In the genomic region with DNA sequence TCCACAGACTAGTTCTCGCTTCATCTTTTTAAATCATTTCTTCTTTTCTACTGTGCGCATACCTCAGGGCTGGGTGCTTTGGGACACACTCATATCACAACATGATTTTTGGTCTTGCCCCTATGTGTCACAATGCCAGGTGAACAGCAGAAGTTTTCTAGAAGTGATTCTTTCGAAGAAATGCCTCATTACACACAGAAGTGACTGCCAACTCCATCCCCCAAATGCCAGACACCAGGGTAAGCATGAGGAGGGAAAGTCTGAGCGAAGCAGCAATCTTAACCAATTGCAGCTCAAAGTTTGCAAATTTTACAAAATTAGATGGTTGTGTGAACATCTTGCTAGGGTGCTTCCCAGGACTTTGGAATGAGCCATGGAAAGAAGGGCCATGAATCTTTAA, we compare ENCODE assay signal across 27 cellular contexts.
"Had no signal": no experiment of that assay in that cellular context is flagged by ENCODE, and none has a peak within 500 bp of the region (broad histone marks: within the 10 kb centered on the region; RNA-seq: fewer than 3 reads in every experiment).

No MANE protein-coding gene starts in this region.

- DNase-seq: activated B cell treated with CpG ODN at 0.5 μM for 24 hours; activated CD4-positive, alpha-beta memory T cell treated with anti-CD3 and anti-CD28 coated beads for 36 hours; activated CD4-positive, alpha-beta T cell treated with anti-CD3 and anti-CD28 coated beads for 4 hours; activated CD4-positive, alpha-beta T cell treated with anti-CD3 and anti-CD28 coated beads, Interleukin-2, amount 10 ng/mL, durations not matched to agents 24 days and 14 days; activated CD4-positive, alpha-beta T cell treated with anti-CD3 and anti-CD28 coated beads, Interleukin-2, amount 50 U/mL, for 1 hour; activated CD4-positive, alpha-beta T cell treated with anti-CD3 and anti-CD28 coated beads, Interleukin-2, amount 50 U/mL, for 4 hours; activated CD4-positive, CD25-positive, alpha-beta regulatory T cell treated with anti-CD3 and anti-CD28 coated beads, Interleukin-2, amount 50 U/mL, for 72 hours; activated CD8-positive, alpha-beta memory T cell treated with anti-CD3 and anti-CD28 coated beads, Interleukin-2, amount 50 U/mL, for 4 hours; activated CD8-positive, alpha-beta T cell treated with anti-CD3 and anti-CD28 coated beads for 36 hours; activated gamma-delta T cell; activated naive CD4-positive, alpha-beta T cell treated with anti-CD3 and anti-CD28 coated beads, Interleukin-2, amount 10 ng/mL, durations not matched to agents 7 days and 5 days; activated naive CD4-positive, alpha-beta T cell treated with Interleukin-2 at 50 U/mL for 16 hours; activated naive CD8-positive, alpha-beta T cell treated with anti-CD3 and anti-CD28 coated beads, Interleukin-2, amount 10 ng/mL, durations not matched to agents 7 days and 5 days; activated naive CD8-positive, alpha-beta T cell treated with anti-CD3 and anti-CD28 coated beads, Interleukin-2, amount 50 U/mL, for 24 hours; activated T-cell treated with anti-CD3 and anti-CD28 coated beads for 4 hours; activated T-cell treated with anti-CD3 and anti-CD28 coated beads, Interleukin-2, amount 50 U/mL, for 1 hour; activated T-cell treated with anti-CD3 and anti-CD28 coated beads, Interleukin-2, amount 50 U/mL, for 4 hours; activated T-cell treated with anti-CD3 and anti-CD28 coated beads, Interleukin-2, amount 50 U/mL, for 72 hours; amygdala; anterior cingulate cortex; caudate nucleus; T-helper 1 cell; T-helper 2 cell; T-helper 9 cell had no signal

- H3K27me3 ChIP-seq: ascending aorta, cardiac muscle cell had no signal

- H3K27ac ChIP-seq: ascending aorta, cardiac muscle cell, VCaP had no signal

- H3K4me3 ChIP-seq: ascending aorta, cardiac muscle cell had no signal

- H3K36me3 ChIP-seq: ascending aorta, cardiac muscle cell had no signal

- H3K4me1 ChIP-seq: ascending aorta had no signal
